Comparison of ENCODE assay signal across 8 cellular contexts in the genomic region with DNA sequence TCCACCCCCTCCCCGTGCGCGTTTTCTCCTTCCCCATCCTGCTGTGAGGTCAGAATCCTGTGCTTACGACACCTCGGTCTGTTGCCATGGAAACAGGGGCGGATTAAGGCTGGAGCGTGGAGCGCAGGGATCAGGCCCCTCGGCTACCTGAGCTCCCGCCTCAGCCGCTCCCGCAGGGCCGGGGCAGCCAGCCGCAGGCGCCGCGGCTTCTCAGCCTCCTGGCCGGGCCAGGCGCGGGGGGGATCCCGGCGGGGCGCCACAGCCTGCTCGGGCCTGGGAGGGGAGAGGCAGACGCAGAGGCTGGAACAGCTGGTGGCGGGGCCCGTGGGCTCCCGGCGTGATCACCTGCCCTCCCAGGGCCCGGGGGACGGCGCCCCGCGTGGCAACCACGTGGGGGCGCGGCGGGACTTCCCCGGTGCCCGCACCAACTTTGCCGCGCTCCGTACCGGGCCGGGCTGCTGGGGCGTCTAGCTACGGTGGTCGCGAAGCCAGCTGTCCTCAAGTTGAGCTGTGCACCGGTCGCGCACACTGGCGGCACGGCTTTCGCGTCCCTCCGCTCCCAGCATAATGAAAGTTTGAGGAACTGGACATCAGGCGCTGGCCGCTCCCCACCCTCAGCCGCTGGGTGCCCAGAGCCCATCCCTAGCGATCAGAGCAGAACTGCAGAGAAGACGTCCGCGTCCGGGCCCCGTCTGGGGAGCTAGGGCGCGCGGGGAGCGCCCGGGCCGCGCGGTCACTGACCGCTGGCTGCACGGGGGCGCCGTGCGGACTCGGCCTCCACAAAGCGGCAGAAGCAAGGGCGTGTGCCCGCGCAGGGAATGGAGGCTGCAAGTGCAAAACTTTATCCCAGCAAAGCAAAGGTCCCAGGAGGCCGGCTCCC. TPM values are rescaled to one million over a fixed set of nuclear protein-coding genes. Genes with fewer than 3 reads are reported as not detected.
A peak's percentile ranks its signal among the peaks of the same experiment; 100 is the strongest.
DNase-seq lines count a peak whose midpoint lies in the region; ATAC-seq and TF ChIP-seq lines count a peak whose summit lies in the region.

No MANE protein-coding gene starts in this region.

- no peak overlapping the region for H3K4me2 ChIP-seq in Karpas-422 (ENCODE audit: low read depth, low read length, poor library complexity, severe bottlenecking)

- DNase-seq in CD14-positive monocyte (ENCODE audit: low spot score), result peak; percentile 83
- DNase-seq in Karpas-422, result peak; percentile 44
- peak; percentile 85 for DNase-seq in activated CD4-positive, alpha-beta T cell treated with anti-CD3 and anti-CD28 coated beads, Interleukin-2, amount 10 ng/mL, durations not matched to agents 24 days and 14 days
- DNase-seq in epithelial cell of proximal tubule (ENCODE audit: low read depth), result no peak
- peak in 9 of 10 donors; percentile 32 to 82 (median 56) for DNase-seq in naive thymus-derived CD8-positive, alpha-beta T cell
- DNase-seq in NCI-H2107 treated with DMSO at 0.1 percent for 48 hours (lab: John Stamatoyannopoulos, UW; ENCODE audit: unreplicated experiment), result no peak

- no peak overlapping the region for H3K27ac ChIP-seq in Karpas-422 (ENCODE audit: low read length)

- POLR2A ChIA-PET in naive thymus-derived CD8-positive, alpha-beta T cell (lab: Charles Lee), result interaction anchor here (0.5 kb wide), 1 partner anchor 225 kb away, joined by 4 read pairs; no protein-coding TSS in a partner anchor

- peaks cover 0 to 23% (median 14%) of the 10 kb centered on the region in 7 donors for H3K9me3 Mint-ChIP-seq in CD14-positive monocyte
- no peaks in the 10 kb centered on the region for H3K9me3 Mint-ChIP-seq in activated CD4-positive, alpha-beta T cell treated with anti-CD3 and anti-CD28 coated beads, Interleukin-2, amount 10 ng/mL, durations not matched to agents 24 days and 14 days
- H3K9me3 Mint-ChIP-seq in naive thymus-derived CD8-positive, alpha-beta T cell, result no peaks in the 10 kb centered on the region

- H3K4me1 ChIP-seq in Karpas-422 (ENCODE audit: low read length), result peaks cover 25% of the 10 kb centered on the region

- no peaks in the 10 kb centered on the region for H3K27me3 ChIP-seq in Karpas-422 (ENCODE audit: low read length)

- peaks cover 5 to 7% of the 10 kb centered on the region in 2 donors for H3K36me3 Mint-ChIP-seq in CD14-positive monocyte
- no peaks in the 10 kb centered on the region for H3K36me3 Mint-ChIP-seq in activated CD4-positive, alpha-beta T cell treated with anti-CD3 and anti-CD28 coated beads, Interleukin-2, amount 10 ng/mL, durations not matched to agents 24 days and 14 days (ENCODE audit: low read depth)
- no peaks in the 10 kb centered on the region for H3K36me3 Mint-ChIP-seq in naive thymus-derived CD8-positive, alpha-beta T cell

- H3K9me3 ChIP-seq in Karpas-422 (ENCODE audit: low read length), result no peaks in the 10 kb centered on the region

- H3K79me2 ChIP-seq in Karpas-422 (ENCODE audit: low read length), result no peaks in the 10 kb centered on the region

- H3K4me3 ChIP-seq in Karpas-422 (ENCODE audit: low read length), result no peak overlapping the region
- peak overlapping the region; percentile 11 for H3K4me3 ChIP-seq in epithelial cell of proximal tubule (ENCODE audit: low read depth, low read length)

- TF ChIP-seq CTCF in CD14-positive monocyte (IDR thresholded peaks at IDR 0.05) (no peak), epithelial cell of proximal tubule (conservative IDR thresholded peaks at IDR 0.05; ENCODE audit: low read depth, low read length) (no peak)

- intact Hi-C loops in CD14-positive monocyte (cut with micrococcal nuclease), result loop anchor here in 1 of 2 donors (10.0 kb wide), 1 partner anchor 139 kb away; no protein-coding TSS in a partner anchor
- intact Hi-C loops in activated CD4-positive, alpha-beta T cell treated with anti-CD3 and anti-CD28 coated beads, Interleukin-2, amount 10 ng/mL, durations not matched to agents 24 days and 14 days (cut with micrococcal nuclease), result no loop called here

- no peaks in the 10 kb centered on the region for H4K20me1 ChIP-seq in Karpas-422 (ENCODE audit: insufficient read depth, low read depth, low read length)

- no peaks in the 10 kb centered on the region for H3K9me2 ChIP-seq in Karpas-422 (replicated peaks; ENCODE audit: insufficient read depth, low read length)

- H3K27ac Mint-ChIP-seq in CD14-positive monocyte, result peak overlapping the region in 5 of 7 donors; percentile 41 to 87 (median 66)
- H3K27ac Mint-ChIP-seq in activated CD4-positive, alpha-beta T cell treated with anti-CD3 and anti-CD28 coated beads, Interleukin-2, amount 10 ng/mL, durations not matched to agents 24 days and 14 days, result no peak overlapping the region
- peak overlapping the region in 2 of 10 donors; percentile 41 to 91 for H3K27ac Mint-ChIP-seq in naive thymus-derived CD8-positive, alpha-beta T cell

- no peak overlapping the region for H3K9ac ChIP-seq in Karpas-422 (ENCODE audit: low read length)

- peaks cover 59 to 95% (median 75%) of the 10 kb centered on the region in 3 donors for H3K27me3 Mint-ChIP-seq in CD14-positive monocyte (ENCODE audit: low read depth in 3 of 3)
- H3K27me3 Mint-ChIP-seq in activated CD4-positive, alpha-beta T cell treated with anti-CD3 and anti-CD28 coated beads, Interleukin-2, amount 10 ng/mL, durations not matched to agents 24 days and 14 days, result peaks cover 68% of the 10 kb centered on the region
- H3K27me3 Mint-ChIP-seq in naive thymus-derived CD8-positive, alpha-beta T cell, result peaks cover 4 to 33% (median 14%) of the 10 kb centered on the region in 5 donors

- no peak overlapping the region for H2AFZ ChIP-seq in Karpas-422 (ENCODE audit: low read length)

- H3K4me3 Mint-ChIP-seq in CD14-positive monocyte, result peak overlapping the region; percentile 80 to 96
- peak overlapping the region; percentile 74 for H3K4me3 Mint-ChIP-seq in activated CD4-positive, alpha-beta T cell treated with anti-CD3 and anti-CD28 coated beads, Interleukin-2, amount 10 ng/mL, durations not matched to agents 24 days and 14 days
- H3K4me3 Mint-ChIP-seq in naive thymus-derived CD8-positive, alpha-beta T cell, result peak overlapping the region; percentile 64 to 89 (median 80)

- H3K4me1 Mint-ChIP-seq in CD14-positive monocyte, result peaks cover 26% of the 10 kb centered on the region
- H3K4me1 Mint-ChIP-seq in activated CD4-positive, alpha-beta T cell treated with anti-CD3 and anti-CD28 coated beads, Interleukin-2, amount 10 ng/mL, durations not matched to agents 24 days and 14 days, result peaks cover 15% of the 10 kb centered on the region
- peaks cover 21 to 31% (median 30%) of the 10 kb centered on the region in 4 donors for H3K4me1 Mint-ChIP-seq in naive thymus-derived CD8-positive, alpha-beta T cell

- H3K36me3 ChIP-seq in Karpas-422 (ENCODE audit: insufficient read depth, low read length), result no peaks in the 10 kb centered on the region

- ATAC-seq in naive thymus-derived CD8-positive, alpha-beta T cell, result peak; percentile 43 to 44
- ATAC-seq in HG03175 (IDR thresholded peaks at IDR 0.05; ENCODE audit: unreplicated experiment) (no peak), GM18498 (IDR thresholded peaks at IDR 0.05; ENCODE audit: unreplicated experiment) (no peak)

RNA-seq across cellular contexts. Expression of gene RTN4RL1, which starts 1.2 kb away (rescaled TPM):
- polyA plus RNA-seq in CD14-positive monocyte, result under 1 TPM; 0.11 to 0.29 TPM
- 0.11 and 0.30 TPM in 2 replicates for total RNA-seq in Karpas-422 (2014; rRNA removed; shearing (Covaris generic); ENCODE audit: low replicate concordance)
- total RNA-seq in activated CD4-positive, alpha-beta T cell treated with anti-CD3 and anti-CD28 coated beads, Interleukin-2, amount 10 ng/mL, durations not matched to agents 24 days and 14 days, result 1.1 and 1.2 TPM in 2 replicates
- total RNA-seq in epithelial cell of proximal tubule, result not detected in 2 replicates
- total RNA-seq in naive thymus-derived CD8-positive, alpha-beta T cell, result under 1 TPM; 0.41 to 0.57 TPM
- under 1 TPM; 0.25 to 0.44 (median 0.35) TPM for polyA plus RNA-seq in naive thymus-derived CD8-positive, alpha-beta T cell

RNA-seq across cellular contexts. Expression of gene DPH1, which starts 6.0 kb away (rescaled TPM):
- polyA plus RNA-seq in CD14-positive monocyte, result 1 to 10 TPM; 7.5 to 9.3 TPM
- 37.5 and 41.9 TPM in 2 replicates for total RNA-seq in Karpas-422 (2014; rRNA removed; shearing (Covaris generic); ENCODE audit: low replicate concordance)
- total RNA-seq in activated CD4-positive, alpha-beta T cell treated with anti-CD3 and anti-CD28 coated beads, Interleukin-2, amount 10 ng/mL, durations not matched to agents 24 days and 14 days, result 50.8 and 55.9 TPM in 2 replicates
- 30.8 and 33.1 TPM in 2 replicates for total RNA-seq in epithelial cell of proximal tubule
- total RNA-seq in naive thymus-derived CD8-positive, alpha-beta T cell, result 100 to 1,000 TPM; 124 TPM
- 10 to 100 TPM; 26.6 to 47.0 (median 35.5) TPM for polyA plus RNA-seq in naive thymus-derived CD8-positive, alpha-beta T cell

RNA-seq across cellular contexts. Expression of gene OVCA2, which starts 17.9 kb away (rescaled TPM):
- polyA plus RNA-seq in CD14-positive monocyte, result 10 to 100 TPM; 69.1 to 94.9 TPM
- 49.1 and 50.2 TPM in 2 replicates for total RNA-seq in Karpas-422 (2014; rRNA removed; shearing (Covaris generic); ENCODE audit: low replicate concordance)
- 36.5 and 37.7 TPM in 2 replicates for total RNA-seq in activated CD4-positive, alpha-beta T cell treated with anti-CD3 and anti-CD28 coated beads, Interleukin-2, amount 10 ng/mL, durations not matched to agents 24 days and 14 days
- total RNA-seq in epithelial cell of proximal tubule, result 55.4 and 60.9 TPM in 2 replicates
- 10 to 100 TPM; 30.8 to 32.6 TPM for total RNA-seq in naive thymus-derived CD8-positive, alpha-beta T cell
- 10 to 100 TPM; 43.9 to 49.1 (median 45.8) TPM for polyA plus RNA-seq in naive thymus-derived CD8-positive, alpha-beta T cell

RNA-seq across cellular contexts. Expression of gene HIC1, which starts 31.0 kb away (rescaled TPM):
- polyA plus RNA-seq in CD14-positive monocyte, result under 1 TPM; 0.13 to 0.30 TPM
- total RNA-seq in Karpas-422 (2014; rRNA removed; shearing (Covaris generic); ENCODE audit: low replicate concordance), result 3.2 and 13.9 TPM in 2 replicates
- total RNA-seq in activated CD4-positive, alpha-beta T cell treated with anti-CD3 and anti-CD28 coated beads, Interleukin-2, amount 10 ng/mL, durations not matched to agents 24 days and 14 days, result 49.4 and 51.6 TPM in 2 replicates
- 2.7 and 4.1 TPM in 2 replicates for total RNA-seq in epithelial cell of proximal tubule
- 1 to 10 TPM; 1.5 to 1.6 TPM for total RNA-seq in naive thymus-derived CD8-positive, alpha-beta T cell
- under 1 TPM in 2 of 3 donors, not detected in 1; 0.08 to 0.10 TPM for polyA plus RNA-seq in naive thymus-derived CD8-positive, alpha-beta T cell

Comparison
In these comparisons a context has a peak if more than half of its experiments do, and no peak if none do; other contexts are left out.
1. DNase-seq: peak in CD14-positive monocyte (single experiment), Karpas-422 (single experiment), activated CD4-positive, alpha-beta T cell treated with anti-CD3 and anti-CD28 coated beads, Interleukin-2, amount 10 ng/mL, durations not matched to agents 24 days and 14 days (single experiment) and naive thymus-derived CD8-positive, alpha-beta T cell (9 of 10); none in epithelial cell of proximal tubule (single experiment) and NCI-H2107 treated with DMSO at 0.1 percent for 48 hours (single experiment).
2. ATAC-seq: peak in naive thymus-derived CD8-positive, alpha-beta T cell (2 of 2); none in HG03175 (single experiment) and GM18498 (single experiment).
3. Peak in every context shown above with its lines, with median percentiles within 50 percentile points of each other: H3K4me3 Mint-ChIP-seq.